Comparison of ENCODE assay signal across 8 cellular contexts in genomic region chrX:46796574-46797191, GRCh38. TPM values are rescaled to one million over a fixed set of nuclear protein-coding genes. Genes with fewer than 3 reads are reported as not detected.
A peak's percentile ranks its signal among the peaks of the same experiment; 100 is the strongest.
DNase-seq lines count a peak whose midpoint lies in the region; ATAC-seq, FAIRE-seq and TF ChIP-seq lines count a peak whose summit lies in the region.

No MANE protein-coding gene starts in this region.

- H3K4me1 ChIP-seq in BE2C (no peaks in the 10 kb centered on the region), kidney (ENCODE audit: control insufficient read depth in 1 of 2, insufficient read depth in 1 of 2, low read depth in 1 of 2, low read length in 2 of 2) (no peaks in the 10 kb centered on the region)

- DNase-seq in BE2C = peak; percentile 68
- DNase-seq in NCI-H2029 treated with DMSO at 0.1 percent for 48 hours (lab: John Stamatoyannopoulos, UW) = peak; percentile 21
- DNase-seq in WERI-Rb-1 = peak; percentile 68
- peak; percentile 16 to 84 for DNase-seq in T47D (ENCODE audit: low read depth in 1 of 2, low spot score in 1 of 2)
- DNase-seq in kidney = peak; percentile 77
- DNase-seq in stimulated activated CD4-positive, alpha-beta T cell treated with anti-CD3 and anti-CD28 coated beads, Interleukin-2, amount 100 ng/mL, for 4 hours (ENCODE audit: low read depth) = peak; percentile 47

- H3K4me3 ChIP-seq in BE2C (ENCODE audit: low read depth, low read length) (no peak overlapping the region), WERI-Rb-1 (ENCODE audit: low read depth, low read length) (no peak overlapping the region), kidney (ENCODE audit: low read length in 2 of 2) (no peak overlapping the region)

- peak; percentile 59 for ATAC-seq in GM19395 (IDR thresholded peaks at IDR 0.05; ENCODE audit: unreplicated experiment)
- no peak for ATAC-seq in HG03139 (IDR thresholded peaks at IDR 0.05; ENCODE audit: unreplicated experiment)

- H3K27me3 ChIP-seq in BE2C = no peaks in the 10 kb centered on the region
- no peaks in the 10 kb centered on the region for H3K27me3 ChIP-seq in WERI-Rb-1 (ENCODE audit: insufficient read depth, low read depth, severe bottlenecking)

- H3K9me3 ChIP-seq in BE2C (no peaks in the 10 kb centered on the region), WERI-Rb-1 (ENCODE audit: severe bottlenecking) (no peaks in the 10 kb centered on the region), kidney (ENCODE audit: control insufficient read depth in 1 of 2, low read length in 2 of 2) (no peaks in the 10 kb centered on the region)

- no peak overlapping the region for H3K9ac ChIP-seq in kidney (ENCODE audit: low read length in 2 of 2)

- H3K36me3 ChIP-seq in BE2C = no peaks in the 10 kb centered on the region
- no peaks in the 10 kb centered on the region for H3K36me3 ChIP-seq in WERI-Rb-1
- no peaks in the 10 kb centered on the region for H3K36me3 ChIP-seq in kidney (ENCODE audit: control insufficient read depth in 1 of 2, insufficient read depth in 2 of 2, low read length in 2 of 2)

- H3K27ac ChIP-seq in WERI-Rb-1 (no peak overlapping the region), kidney (ENCODE audit: low read depth in 2 of 2, low read length in 2 of 2) (no peak overlapping the region)

- TF ChIP-seq CTCF in BE2C (IDR thresholded peaks at IDR 0.05; ENCODE audit: low read depth, low read length) (peak; percentile 80), WERI-Rb-1 (IDR thresholded peaks at IDR 0.05; ENCODE audit: low read depth, low read length) (peak; percentile 74), kidney (IDR thresholded peaks at IDR 0.05; ENCODE audit: borderline replicate concordance, extremely low read depth, insufficient read depth) (peak; percentile 64)

- peak; percentile 74 for FAIRE-seq in kidney (lab: Jason Lieb, UNC)

- in situ Hi-C loops in T47D (cut with HindIII; ENCODE audit: low pct_unique_long_range_greater_than_20kb, low sequenced_read_pairs) = no loop called here

- intact Hi-C loops in kidney (cut with DNase I) = no loop called here

RNA-seq across cellular contexts. Expression of gene SLC9A7, which starts 37.8 kb away (rescaled TPM):
- 0.29 TPM for polyA plus RNA-seq in BE2C (2012; ENCODE audit: insufficient read depth, insufficient read length, low read depth)
- total RNA-seq in kidney = 16.1 TPM
- polyA plus RNA-seq in kidney (ENCODE audit: insufficient read depth, low read depth, low replicate concordance) = 2.4 TPM

RNA-seq across cellular contexts. Expression of gene RP2, which starts 40.2 kb away (rescaled TPM):
- 4.2 TPM for polyA plus RNA-seq in BE2C (2012; ENCODE audit: insufficient read depth, insufficient read length, low read depth)
- total RNA-seq in kidney = 10.0 TPM
- polyA plus RNA-seq in kidney (ENCODE audit: insufficient read depth, low read depth, low replicate concordance) = 2.8 TPM

Comparison
In these comparisons a context has a peak if more than half of its experiments do, and no peak if none do; other contexts are left out.
1. DNase-seq: peak in every context shown above with its lines; median percentile 77 in kidney; 68 in BE2C; 68 in WERI-Rb-1; 50 in T47D; 47 in stimulated activated CD4-positive, alpha-beta T cell treated with anti-CD3 and anti-CD28 coated beads, Interleukin-2, amount 100 ng/mL, for 4 hours; 21 in NCI-H2029 treated with DMSO at 0.1 percent for 48 hours.